Comparison of ENCODE assay signal across 11 cellular contexts in the genomic region with DNA sequence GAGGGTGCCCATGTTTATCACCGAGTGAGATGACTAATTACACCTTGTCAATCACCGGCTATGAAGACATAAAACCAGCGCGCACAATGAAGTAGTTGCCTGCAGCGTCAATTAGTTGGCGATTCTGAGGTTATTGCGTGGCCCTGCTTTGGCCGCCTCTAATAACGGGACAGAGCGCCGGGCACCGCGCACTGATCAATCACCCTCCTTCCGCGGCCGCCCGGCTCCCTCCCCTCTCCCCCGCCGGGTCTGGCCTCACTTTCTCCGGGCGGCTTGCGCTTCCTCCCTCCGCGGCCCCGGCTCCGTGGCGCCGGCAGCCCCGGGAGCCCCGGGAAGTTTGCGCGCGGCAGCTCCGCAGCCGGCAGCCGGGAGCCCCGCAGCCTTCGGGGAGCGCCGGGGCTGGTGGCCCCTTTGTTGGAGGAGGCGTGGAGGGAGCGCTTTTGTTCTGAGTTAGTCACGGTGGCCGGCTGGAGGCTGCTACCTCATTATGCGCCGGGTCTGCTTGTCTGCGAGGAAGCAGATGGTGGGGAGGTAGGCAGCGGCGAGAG. TPM values are rescaled to one million over a fixed set of nuclear protein-coding genes. Genes with fewer than 3 reads are reported as not detected.
DNase-seq lines count a peak whose midpoint lies in the region; ATAC-seq and TF ChIP-seq lines count a peak whose summit lies in the region.
"Had no signal": no experiment of that assay in that cellular context is flagged by ENCODE, and none has a peak within 500 bp of the region (broad histone marks: within the 10 kb centered on the region; RNA-seq: fewer than 3 reads in every experiment).

No MANE protein-coding gene starts in this region.

- H3K27ac Mint-ChIP-seq in Caco-2 (ENCODE audit: unreplicated experiment) (no peak overlapping the region), naive B cell (peak overlapping the region in 5 of 6 donors; percentile 33 to 93 (median 74))
- peak overlapping the region; percentile 4 for H3K27ac Mint-ChIP-seq in activated CD4-positive, alpha-beta memory T cell treated with anti-CD3 and anti-CD28 coated beads, Interleukin-2, amount 10 ng/mL, durations not matched to agents 7 days and 5 days

- H3K4me3 Mint-ChIP-seq in Caco-2 (ENCODE audit: unreplicated experiment) (peak overlapping the region; percentile 68), naive B cell (peak overlapping the region in 7 of 8 donors; percentile 36 to 84 (median 71))
- peak overlapping the region; percentile 12 for H3K4me3 Mint-ChIP-seq in activated CD4-positive, alpha-beta memory T cell treated with anti-CD3 and anti-CD28 coated beads, Interleukin-2, amount 10 ng/mL, durations not matched to agents 7 days and 5 days

- CTCF ChIA-PET in Caco-2 (lab: Charles Lee), result interaction anchor here (0.5 kb wide), 1 partner anchor 543 kb away, joined by 4 read pairs; no protein-coding TSS in a partner anchor
- CTCF ChIA-PET in activated CD4-positive, alpha-beta memory T cell treated with anti-CD3 and anti-CD28 coated beads, Interleukin-2, amount 10 ng/mL, durations not matched to agents 7 days and 5 days (lab: Charles Lee), result no interaction called here

- BruUV-seq in Caco-2 (replicated peaks; lab: Mats Ljungman, UMichigan), result no TSS peak

- POLR2A ChIA-PET in Caco-2 (lab: Charles Lee), result no interaction called here
- POLR2A ChIA-PET in activated CD4-positive, alpha-beta memory T cell treated with anti-CD3 and anti-CD28 coated beads, Interleukin-2, amount 10 ng/mL, durations not matched to agents 7 days and 5 days (lab: Charles Lee), result no interaction called here

- H3K9me3 ChIP-seq in Caco-2 (no peaks in the 10 kb centered on the region), HAP-1 (no peaks in the 10 kb centered on the region), upper lobe of right lung (no peaks in the 10 kb centered on the region)

- H3K27me3 ChIP-seq in Caco-2 (replicated peaks; ENCODE audit: control insufficient read depth, insufficient read depth, low read length), result peaks cover 16% of the 10 kb centered on the region
- H3K27me3 ChIP-seq in HAP-1 (ENCODE audit: low read depth), result peaks cover 63% of the 10 kb centered on the region
- H3K27me3 ChIP-seq in upper lobe of right lung, result peaks cover 100% of the 10 kb centered on the region

- H3K4me1 ChIP-seq in Caco-2 (peaks cover 43% of the 10 kb centered on the region), HAP-1 (peaks cover 18% of the 10 kb centered on the region), upper lobe of right lung (peaks cover 29% of the 10 kb centered on the region)

- H3K9me3 Mint-ChIP-seq in Caco-2 (ENCODE audit: unreplicated experiment) (no peaks in the 10 kb centered on the region), naive B cell (peaks cover 0 to 26% (median 8%) of the 10 kb centered on the region in 7 donors)
- H3K9me3 Mint-ChIP-seq in activated CD4-positive, alpha-beta memory T cell treated with anti-CD3 and anti-CD28 coated beads, Interleukin-2, amount 10 ng/mL, durations not matched to agents 7 days and 5 days, result no peaks in the 10 kb centered on the region

- H3K36me3 ChIP-seq in Caco-2 (ENCODE audit: control insufficient read depth, insufficient read depth, low read length) (no peaks in the 10 kb centered on the region), HAP-1 (replicated peaks) (no peaks in the 10 kb centered on the region), upper lobe of right lung (no peaks in the 10 kb centered on the region)

- intact Hi-C loops in Caco-2 (cut with micrococcal nuclease; ENCODE audit: unreplicated experiment), result loop anchor here (5.0 kb wide), 2 partner anchors 76 to 331 kb away; a partner anchor contains a TSS
- intact Hi-C loops in upper lobe of right lung (cut with DNase I), result no loop called here

- peak; percentile 13 to 35 for ATAC-seq in naive B cell (ENCODE audit: low read depth in 2 of 2)
- ATAC-seq in upper lobe of right lung, result no peak
- ATAC-seq in GM18907 (IDR thresholded peaks at IDR 0.05; ENCODE audit: unreplicated experiment), result no peak
- no peak for ATAC-seq in GM21723 (IDR thresholded peaks at IDR 0.05; ENCODE audit: unreplicated experiment)

- H3K4me1 Mint-ChIP-seq in Caco-2 (ENCODE audit: low read depth, unreplicated experiment), result peaks cover 19% of the 10 kb centered on the region
- H3K4me1 Mint-ChIP-seq in activated CD4-positive, alpha-beta memory T cell treated with anti-CD3 and anti-CD28 coated beads, Interleukin-2, amount 10 ng/mL, durations not matched to agents 7 days and 5 days, result peaks cover 16% of the 10 kb centered on the region
- H3K4me1 Mint-ChIP-seq in naive B cell, result peaks cover 34 to 48% (median 46%) of the 10 kb centered on the region in 3 donors

- in situ Hi-C loops in HAP-1 (cut with MboI; ENCODE audit: low sequenced_read_pairs), result loop anchor here (10.0 kb wide), 1 partner anchor 144 kb away; no protein-coding TSS in a partner anchor

- H3K27me3 Mint-ChIP-seq in Caco-2 (ENCODE audit: insufficient read depth, unreplicated experiment), result peaks cover 33% of the 10 kb centered on the region
- peaks cover 78% of the 10 kb centered on the region for H3K27me3 Mint-ChIP-seq in activated CD4-positive, alpha-beta memory T cell treated with anti-CD3 and anti-CD28 coated beads, Interleukin-2, amount 10 ng/mL, durations not matched to agents 7 days and 5 days
- peaks cover 71 to 83% (median 81%) of the 10 kb centered on the region in 3 donors for H3K27me3 Mint-ChIP-seq in naive B cell

- no peak for TF ChIP-seq CTCF in Caco-2 (IDR thresholded peaks at IDR 0.05; ENCODE audit: insufficient read depth in 1 of 2, low read depth in 1 of 2, low read length in 1 of 2, severe bottlenecking in 1 of 2, unreplicated experiment in 1 of 2)
- TF ChIP-seq CTCF in upper lobe of right lung (IDR thresholded peaks at IDR 0.05), result no peak

- DNase-seq in Caco-2, result no peak
- DNase-seq in HAP-1 (ENCODE audit: low spot score in 2 of 2), result peak; percentile 18 to 53
- DNase-seq in activated CD4-positive, alpha-beta memory T cell treated with anti-CD3 and anti-CD28 coated beads, Interleukin-2, amount 10 ng/mL, durations not matched to agents 7 days and 5 days, result no peak
- DNase-seq in naive B cell, result no peak
- DNase-seq in upper lobe of right lung, result no peak
- no peak for DNase-seq in NK-92 treated with Interleukin-12 subunit alpha and Interleukin-12 subunit beta, amount 100 ng/mL, for 24 hours (lab: John Stamatoyannopoulos, UW)
- DNase-seq: activated CD4-positive, alpha-beta T cell treated with anti-CD3 and anti-CD28 coated beads for 4 hours; small intestine had no signal

- H3K36me3 Mint-ChIP-seq in Caco-2 (ENCODE audit: insufficient read depth, unreplicated experiment), result no peaks in the 10 kb centered on the region
- H3K36me3 Mint-ChIP-seq in activated CD4-positive, alpha-beta memory T cell treated with anti-CD3 and anti-CD28 coated beads, Interleukin-2, amount 10 ng/mL, durations not matched to agents 7 days and 5 days (ENCODE audit: low read depth), result peaks cover 13% of the 10 kb centered on the region
- H3K36me3 Mint-ChIP-seq in naive B cell, result no peaks in the 10 kb centered on the region

- H3K4me3 ChIP-seq in Caco-2 (ENCODE audit: low read depth, low read length) (peak overlapping the region; percentile 37), HAP-1 (peak overlapping the region; percentile 26), upper lobe of right lung (no peak overlapping the region)

- H3K27ac ChIP-seq in upper lobe of right lung, result no peak overlapping the region

RNA-seq across cellular contexts. Expression of a gene that starts 3.2 kb away (rescaled TPM):
- 2.6 and 4.0 TPM in 2 replicates for total RNA-seq in Caco-2 (2022)
- total RNA-seq in activated CD4-positive, alpha-beta memory T cell treated with anti-CD3 and anti-CD28 coated beads, Interleukin-2, amount 10 ng/mL, durations not matched to agents 7 days and 5 days, result not detected
- under 1 TPM in 1 of 6 donors, not detected in 5; 0.27 TPM for polyA plus RNA-seq in naive B cell (ENCODE audit: low read depth in 6 of 6)
- total RNA-seq in upper lobe of right lung, result not detected
- total RNA-seq: fibroblast of villous mesenchyme had no signal
- polyA plus RNA-seq: small intestine had no signal

Comparison
In these comparisons a context has a peak if more than half of its experiments do, and no peak if none do; other contexts are left out.
1. DNase-seq: peak in HAP-1 (2 of 2); none in Caco-2 (0 of 2), activated CD4-positive, alpha-beta memory T cell treated with anti-CD3 and anti-CD28 coated beads, Interleukin-2, amount 10 ng/mL, durations not matched to agents 7 days and 5 days (single experiment), naive B cell (single experiment), upper lobe of right lung (single experiment) and NK-92 treated with Interleukin-12 subunit alpha and Interleukin-12 subunit beta, amount 100 ng/mL, for 24 hours (single experiment).
2. H3K4me3 Mint-ChIP-seq: peak in every context shown above with its lines; median percentile 71 in naive B cell; 68 in Caco-2; 12 in activated CD4-positive, alpha-beta memory T cell treated with anti-CD3 and anti-CD28 coated beads, Interleukin-2, amount 10 ng/mL, durations not matched to agents 7 days and 5 days.
3. ATAC-seq: peak in naive B cell (2 of 2); none in upper lobe of right lung (single experiment), GM18907 (single experiment) and GM21723 (single experiment).